ENCODE assay signal across 20 cellular contexts in the genomic region with DNA sequence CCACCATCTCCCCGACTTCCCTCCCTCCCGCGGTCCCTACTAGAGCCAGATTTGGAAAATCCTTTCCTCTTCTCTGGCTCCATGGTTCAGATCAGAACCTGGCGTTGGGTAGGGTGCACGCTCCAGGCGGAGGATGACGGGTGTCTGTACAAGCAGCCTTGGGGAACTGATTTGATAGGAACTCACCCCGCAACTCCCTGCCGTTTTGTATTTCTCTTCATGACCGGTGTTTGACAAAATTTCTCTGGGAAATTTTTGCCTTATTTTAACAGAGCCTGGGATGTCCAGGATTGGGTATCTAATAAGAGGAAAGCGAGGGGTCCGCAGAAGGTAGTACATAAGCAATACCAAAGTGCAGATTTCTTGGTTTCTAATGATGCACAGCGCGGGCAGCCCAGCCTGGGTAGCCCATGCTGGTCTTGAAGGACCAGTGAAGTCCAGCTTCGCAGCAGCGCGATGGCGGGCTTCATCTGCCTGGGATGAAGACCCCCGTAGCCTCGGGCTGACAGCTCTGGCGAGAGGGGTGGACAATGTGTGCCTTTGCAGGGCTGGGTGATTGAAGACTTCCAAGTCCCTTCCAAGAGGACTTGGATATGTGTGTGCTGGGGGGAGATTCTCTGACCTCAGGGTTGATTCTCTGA. TPM values are rescaled to one million over a fixed set of nuclear protein-coding genes. Genes with fewer than 3 reads are reported as not detected.
DNase-seq lines count a peak whose midpoint lies in the region; ATAC-seq and TF ChIP-seq lines count a peak whose summit lies in the region.
"Had no signal": no experiment of that assay in that cellular context is flagged by ENCODE, and none has a peak within 500 bp of the region (broad histone marks: within the 10 kb centered on the region; RNA-seq: fewer than 3 reads in every experiment).

No MANE protein-coding gene starts in this region.

- peaks cover 57% of the 10 kb centered on the region for H3K27me3 Mint-ChIP-seq in MCF 10A (ENCODE audit: insufficient read depth, unreplicated experiment)
- peaks cover 58% of the 10 kb centered on the region for H3K27me3 Mint-ChIP-seq in activated CD4-positive, alpha-beta memory T cell treated with anti-CD3 and anti-CD28 coated beads, Interleukin-2, amount 10 ng/mL, durations not matched to agents 7 days and 5 days

- no peak for TF ChIP-seq EP300 in suprapubic skin (IDR thresholded peaks at IDR 0.05)

- H3K27ac ChIP-seq in mammary epithelial cell (ENCODE audit: insufficient read depth, low read depth, low read length), result no peak overlapping the region
- peak overlapping the region in 15 of 59 donors; percentile 13 to 74 (median 41) for H3K27ac ChIP-seq in dorsolateral prefrontal cortex
- H3K27ac ChIP-seq in mesodermal cell (ENCODE audit: low read depth, low read length, severe bottlenecking), result no peak overlapping the region
- H3K27ac ChIP-seq in suprapubic skin, result no peak overlapping the region
- H3K27ac ChIP-seq: BLaER1 had no signal

- CTCF ChIA-PET in MCF 10A (lab: Yijun Ruan, JAX), result no interaction called here
- CTCF ChIA-PET in mammary epithelial cell (lab: Charles Lee; ENCODE audit: low non-redundant PET), result no interaction called here
- CTCF ChIA-PET in activated CD4-positive, alpha-beta memory T cell treated with anti-CD3 and anti-CD28 coated beads, Interleukin-2, amount 10 ng/mL, durations not matched to agents 7 days and 5 days (lab: Charles Lee), result no interaction called here

- H3K4me3 ChIP-seq in mammary epithelial cell (replicated peaks in 1 of 3; ENCODE audit: insufficient read depth in 1 of 3, low read depth in 2 of 3, low read length in 3 of 3) (no peak overlapping the region), dorsolateral prefrontal cortex (peak overlapping the region in 58 of 59 donors; percentile 29 to 73 (median 56)), mesodermal cell (ENCODE audit: extremely low read depth, insufficient read depth, low read length, poor library complexity, severe bottlenecking) (peak overlapping the region; percentile 35), suprapubic skin (peak overlapping the region; percentile 39)
- H3K4me3 ChIP-seq: BLaER1, MG63 had no signal

- H3K4me3 Mint-ChIP-seq in MCF 10A (ENCODE audit: unreplicated experiment), result peak overlapping the region; percentile 65
- H3K4me3 Mint-ChIP-seq in activated CD4-positive, alpha-beta memory T cell treated with anti-CD3 and anti-CD28 coated beads, Interleukin-2, amount 10 ng/mL, durations not matched to agents 7 days and 5 days, result no peak overlapping the region

- no peak for ATAC-seq in GM18861 (IDR thresholded peaks at IDR 0.05; ENCODE audit: unreplicated experiment)

- H2AFZ ChIP-seq in mammary epithelial cell (ENCODE audit: low read depth, low read length), result no peak overlapping the region

- DNase-seq in MCF 10A (ENCODE audit: unreplicated experiment) (no peak), mammary epithelial cell (no peak), dorsolateral prefrontal cortex (no peak), suprapubic skin (ENCODE audit: low spot score in 2 of 2) (no peak)
- DNase-seq in activated CD4-positive, alpha-beta memory T cell treated with anti-CD3 and anti-CD28 coated beads, Interleukin-2, amount 10 ng/mL, durations not matched to agents 7 days and 5 days, result no peak
- DNase-seq in activated naive CD4-positive, alpha-beta T cell (lab: John Stamatoyannopoulos, UW), result no peak
- DNase-seq: activated CD4-positive, alpha-beta T cell treated with anti-CD3 and anti-CD28 coated beads, Interleukin-2, amount 50 U/mL, for 4 hours; activated T-cell treated with anti-CD3 and anti-CD28 coated beads for 4 hours; HCEC 1CT; NCI-H1436; NCI-H2171 treated with DMSO at 0.1 percent for 48 hours had no signal

- dilution Hi-C loops in mammary epithelial cell (cut with HindIII; ENCODE audit: low sequenced_read_pairs), result no loop called here

- no peaks in the 10 kb centered on the region for H3K9me3 Mint-ChIP-seq in MCF 10A (ENCODE audit: unreplicated experiment)
- H3K9me3 Mint-ChIP-seq in activated CD4-positive, alpha-beta memory T cell treated with anti-CD3 and anti-CD28 coated beads, Interleukin-2, amount 10 ng/mL, durations not matched to agents 7 days and 5 days, result no peaks in the 10 kb centered on the region
- H3K9me3 Mint-ChIP-seq: activated naive CD4-positive, alpha-beta T cell treated with anti-CD3 and anti-CD28 coated beads for 36 hours had no signal

- peaks cover 7% of the 10 kb centered on the region for H3K4me1 Mint-ChIP-seq in MCF 10A (ENCODE audit: insufficient read depth, unreplicated experiment)
- peaks cover 3% of the 10 kb centered on the region for H3K4me1 Mint-ChIP-seq in activated CD4-positive, alpha-beta memory T cell treated with anti-CD3 and anti-CD28 coated beads, Interleukin-2, amount 10 ng/mL, durations not matched to agents 7 days and 5 days

- no peaks in the 10 kb centered on the region for H3K36me3 Mint-ChIP-seq in MCF 10A (ENCODE audit: insufficient read depth, unreplicated experiment)
- no peaks in the 10 kb centered on the region for H3K36me3 Mint-ChIP-seq in activated CD4-positive, alpha-beta memory T cell treated with anti-CD3 and anti-CD28 coated beads, Interleukin-2, amount 10 ng/mL, durations not matched to agents 7 days and 5 days (ENCODE audit: low read depth)

- TF ChIP-seq POLR2A in suprapubic skin (IDR thresholded peaks at IDR 0.05), result no peak

- H3K79me2 ChIP-seq in mammary epithelial cell (ENCODE audit: insufficient read depth, low read length), result no peaks in the 10 kb centered on the region

- intact Hi-C loops in MCF 10A (cut with micrococcal nuclease), result loop anchor here (10.0 kb wide), 1 partner anchor 1052 kb away; no protein-coding TSS in a partner anchor
- intact Hi-C loops in mammary epithelial cell (cut with micrococcal nuclease), result no loop called here
- intact Hi-C loops in dorsolateral prefrontal cortex (cut with DNase I), result loop anchor here (2.0 to 5.0 kb wide), 2 partner anchors 62 to 284 kb away; no protein-coding TSS in a partner anchor

- no peak overlapping the region for H3K4me2 ChIP-seq in mammary epithelial cell (ENCODE audit: insufficient read depth, low read depth, low read length)
- H3K4me2 ChIP-seq: BLaER1 had no signal

- BruUV-seq in MCF 10A (replicated peaks; lab: Mats Ljungman, UMichigan) (no TSS peak), mammary epithelial cell (replicated peaks; lab: Mats Ljungman, UMichigan) (no TSS peak)

- H3K36me3 ChIP-seq in mammary epithelial cell (ENCODE audit: insufficient read depth, low read length) (no peaks in the 10 kb centered on the region), mesodermal cell (ENCODE audit: control insufficient read depth, insufficient read depth, low read length) (no peaks in the 10 kb centered on the region), suprapubic skin (no peaks in the 10 kb centered on the region)
- H3K36me3 ChIP-seq: BLaER1, MG63 had no signal

- TF ChIP-seq CTCF in MCF 10A (IDR thresholded peaks at IDR 0.05; ENCODE audit: unreplicated experiment), result no peak
- TF ChIP-seq CTCF in mammary epithelial cell (conservative IDR thresholded peaks at IDR 0.05 in 1 of 2, IDR thresholded peaks at IDR 0.05 in 1 of 2; ENCODE audit: extremely low read depth in 1 of 2, insufficient read depth in 1 of 2, low read depth in 1 of 2, low read length in 2 of 2), result no peak
- TF ChIP-seq CTCF in dorsolateral prefrontal cortex (IDR thresholded peaks at IDR 0.05 in 54 of 56, conservative IDR thresholded peaks at IDR 0.05 in 2 of 56; ENCODE audit: low read depth in 1 of 56, partially characterized antibody in 56 of 56), result peak in 13 of 56 donors; percentile 1 to 41 (median 21)
- no peak for TF ChIP-seq CTCF in suprapubic skin (IDR thresholded peaks at IDR 0.05)

- 55% methylated on average over 19 of the region's 21 CpGs for WGBS in mammary epithelial cell (ENCODE audit: low coverage, missing lambda C conversion rate)
- 65 to 71% methylated on average over 12 to 21 of the region's 21 CpGs for WGBS in mesodermal cell (ENCODE audit: insufficient coverage in 2 of 2), 2 experiments
- WGBS in suprapubic skin, result 54% methylated on average over 21 of the region's 21 CpGs

- H4K20me1 ChIP-seq in mammary epithelial cell (ENCODE audit: insufficient read depth, low read length), result no peaks in the 10 kb centered on the region
- H4K20me1 ChIP-seq: BLaER1 had no signal

- no peak overlapping the region for H3K9ac ChIP-seq in mammary epithelial cell (ENCODE audit: insufficient read depth, low read length)
- H3K9ac ChIP-seq: BLaER1 had no signal

- peaks cover 47% of the 10 kb centered on the region for H3K27me3 ChIP-seq in mammary epithelial cell (ENCODE audit: insufficient read depth, low read length)
- peaks cover 0 to 50% (median 26%) of the 10 kb centered on the region in 45 donors for H3K27me3 ChIP-seq in dorsolateral prefrontal cortex
- H3K27me3 ChIP-seq in suprapubic skin, result peaks cover 81% of the 10 kb centered on the region
- H3K27me3 ChIP-seq: BLaER1 had no signal

- no peak overlapping the region for H3K27ac Mint-ChIP-seq in MCF 10A (ENCODE audit: low read depth, unreplicated experiment)
- no peak overlapping the region for H3K27ac Mint-ChIP-seq in activated CD4-positive, alpha-beta memory T cell treated with anti-CD3 and anti-CD28 coated beads, Interleukin-2, amount 10 ng/mL, durations not matched to agents 7 days and 5 days
- H3K27ac Mint-ChIP-seq: activated naive CD4-positive, alpha-beta T cell treated with anti-CD3 and anti-CD28 coated beads for 36 hours had no signal

- in situ Hi-C loops in mammary epithelial cell (cut with MboI; ENCODE audit: low sequenced_read_pairs in 2 of 2), result no loop called here

- POLR2A ChIA-PET in MCF 10A (lab: Yijun Ruan, JAX), result no interaction called here
- POLR2A ChIA-PET in activated CD4-positive, alpha-beta memory T cell treated with anti-CD3 and anti-CD28 coated beads, Interleukin-2, amount 10 ng/mL, durations not matched to agents 7 days and 5 days (lab: Charles Lee), result no interaction called here

- H3K9me3 ChIP-seq in mammary epithelial cell (replicated peaks; ENCODE audit: insufficient read depth, low read length) (no peaks in the 10 kb centered on the region), mesodermal cell (ENCODE audit: control insufficient read depth, low read length) (no peaks in the 10 kb centered on the region), suprapubic skin (no peaks in the 10 kb centered on the region)
- H3K9me3 ChIP-seq: MG63 had no signal

- H3K4me1 ChIP-seq in mammary epithelial cell (ENCODE audit: insufficient read depth, low read length) (peaks cover 6% of the 10 kb centered on the region), mesodermal cell (ENCODE audit: control insufficient read depth, insufficient read depth, low read length, poor library complexity, severe bottlenecking) (peaks cover 2% of the 10 kb centered on the region), suprapubic skin (peaks cover 39% of the 10 kb centered on the region)
- H3K4me1 ChIP-seq: BLaER1 had no signal

RNA-seq across cellular contexts. Expression of a gene that starts 2.1 kb away (rescaled TPM):
- total RNA-seq in MCF 10A (2022), result not detected in 2 replicates
- not detected for total RNA-seq in mammary epithelial cell
- polyA plus RNA-seq in mammary epithelial cell, result not detected
- not detected for polyA minus RNA-seq in mammary epithelial cell
- total RNA-seq in dorsolateral prefrontal cortex, result 10 to 100 TPM in 110 of 120 experiments, 1 to 10 TPM in 10; 7.0 to 23.3 (median 14.2) TPM
- 0.63 TPM for polyA plus RNA-seq in mesodermal cell (2013, experiment 1 of 2)
- 0.15 TPM for polyA plus RNA-seq in mesodermal cell (2013, experiment 2 of 2)
- under 1 TPM; 0.16 to 0.19 (median 0.18) TPM for total RNA-seq in suprapubic skin
- not detected for total RNA-seq in activated CD4-positive, alpha-beta memory T cell treated with anti-CD3 and anti-CD28 coated beads, Interleukin-2, amount 10 ng/mL, durations not matched to agents 7 days and 5 days
- total RNA-seq: activated naive CD4-positive, alpha-beta T cell treated with anti-CD3 and anti-CD28 coated beads for 36 hours; G401; left lobe of liver; osteoblast; T-helper 1 cell treated with Interleukin-12 subunit alpha and Interleukin-12 subunit beta and Interleukin-4 antibody, amounts not matched to agents 30 ng/mL and 1 ng/mL, for 36 hours had no signal

Comparison
In these comparisons a context has a peak if more than half of its experiments do, and no peak if none do; other contexts are left out.
1. H3K4me3 ChIP-seq: peak in dorsolateral prefrontal cortex (58 of 59), mesodermal cell (single experiment) and suprapubic skin (single experiment); none in mammary epithelial cell (0 of 3).